ENCODE assay signal across 1 cellular context in the genomic region with DNA sequence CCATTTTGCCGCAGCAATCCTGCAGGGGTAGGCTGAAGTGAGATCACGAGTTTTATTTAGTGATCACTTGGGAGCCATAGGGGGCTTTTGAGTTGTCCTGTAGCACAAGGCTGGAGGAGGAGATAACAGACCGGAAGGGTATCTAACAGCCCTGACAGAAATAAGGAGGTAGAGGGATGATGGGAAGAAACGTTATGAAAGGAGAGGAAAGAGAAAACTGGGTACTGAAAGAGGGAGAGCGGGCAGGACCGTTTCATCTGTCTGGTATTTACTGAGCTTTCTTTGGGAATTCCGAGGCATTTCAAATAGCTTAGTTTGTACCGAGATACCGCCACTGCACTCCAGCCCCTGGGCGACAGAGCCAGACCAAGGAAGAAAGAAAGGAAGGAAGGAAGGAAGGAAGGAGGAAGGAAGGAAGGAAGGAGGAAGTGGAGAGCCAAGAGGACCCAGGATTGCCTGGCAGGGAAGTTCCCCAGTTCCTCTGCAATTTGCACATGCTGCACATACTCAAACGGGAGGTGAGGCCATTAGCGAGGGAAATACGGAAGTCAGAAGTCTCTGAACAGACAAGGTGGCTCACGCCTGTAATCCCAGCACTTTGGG.
A peak's percentile ranks its signal among the peaks of the same experiment; 100 is the strongest.
TF ChIP-seq lines count a peak whose summit lies in the region.

No MANE protein-coding gene starts in this region.

TF ChIP-seq in GM12878, 131 proteins besides CTCF, POLR2A, EP300 and RAD21:
- TF ChIP-seq SPI1 (IDR thresholded peaks at IDR 0.05; ENCODE audit: borderline replicate concordance, insufficient read depth, low read depth, low read length) (peak; percentile 5; the same call in 1 of the 2 replicates), GATAD2B (conservative IDR thresholded peaks at IDR 0.05; ENCODE audit: low read depth) (no peak)
